In genomic region chr1:107679518-107679917, GRCh38 we compare ENCODE assay signal across 25 cellular contexts.
"Had no signal": no experiment of that assay in that cellular context is flagged by ENCODE, and none has a peak within 500 bp of the region (broad histone marks: within the 10 kb centered on the region; RNA-seq: fewer than 3 reads in every experiment).

No MANE protein-coding gene starts in this region.

- H3K36me3 ChIP-seq: esophagus muscularis mucosa, left ventricle myocardium inferior, ovary, sigmoid colon, upper lobe of left lung, vagina had no signal

- H3K4me1 ChIP-seq: left ventricle myocardium inferior, upper lobe of left lung had no signal

- DNase-seq: activated CD4-positive, alpha-beta T cell treated with anti-CD3 and anti-CD28 coated beads for 4 hours; activated CD4-positive, alpha-beta T cell treated with anti-CD3 and anti-CD28 coated beads, Interleukin-2, amount 50 U/mL, for 4 hours; activated naive CD4-positive, alpha-beta T cell; activated T-cell treated with anti-CD3 and anti-CD28 coated beads for 4 hours; activated T-cell treated with anti-CD3 and anti-CD28 coated beads, Interleukin-2, amount 50 U/mL, for 72 hours; anterior cingulate cortex; left ventricle myocardium inferior; mucosa of descending colon; ovary; sigmoid colon; small intestine; stimulated activated CD4-positive, alpha-beta T cell treated with anti-CD3 and anti-CD28 coated beads, Interleukin-4, amount 100 ng/mL, for 24 hours; upper lobe of left lung had no signal

- H3K36me3 Mint-ChIP-seq: stimulated activated effector memory CD8-positive, alpha-beta T cell treated with anti-CD3 and anti-CD28 coated beads, Interleukin-12 subunit alpha, Interleukin-12 subunit beta, amount 100 ng/mL, for 72 hours had no signal

- H3K27me3 ChIP-seq: esophagus muscularis mucosa, ovary, sigmoid colon, upper lobe of left lung, vagina had no signal

- H3K9me3 Mint-ChIP-seq: activated T-cell treated with anti-CD3 and anti-CD28 coated beads, Interleukin-2, amount 50 U/mL, for 72 hours; central memory CD8-positive, alpha-beta T cell; stimulated activated effector memory CD8-positive, alpha-beta T cell treated with anti-CD3 and anti-CD28 coated beads, Interleukin-12 subunit alpha, Interleukin-12 subunit beta, amount 100 ng/mL, for 72 hours had no signal

- H3K27me3 Mint-ChIP-seq: activated naive CD8-positive, alpha-beta T cell; central memory CD8-positive, alpha-beta T cell; dendritic cell treated with granulocyte-macrophage colony-stimulating factor and Interleukin-4, amounts not matched to agents 40 ng/mL and 50 ng/mL, for 4 days; progenitor cell of endocrine pancreas; stimulated activated naive CD8-positive, alpha-beta T cell treated with anti-CD3 and anti-CD28 coated beads, Interleukin-15, Interleukin-2, amounts not matched to agents 100 ng/mL and 50 ng/mL, for 24 hours had no signal

- H3K4me1 Mint-ChIP-seq: central memory CD8-positive, alpha-beta T cell; stimulated activated effector memory CD8-positive, alpha-beta T cell treated with anti-CD3 and anti-CD28 coated beads, Interleukin-12 subunit alpha, Interleukin-12 subunit beta, amount 100 ng/mL, for 72 hours had no signal

- H3K9me3 ChIP-seq: esophagus muscularis mucosa, mucosa of descending colon, ovary, upper lobe of left lung, vagina had no signal

- H3K4me3 Mint-ChIP-seq: activated naive CD8-positive, alpha-beta T cell; activated T-cell treated with anti-CD3 and anti-CD28 coated beads, Interleukin-2, amount 50 U/mL, for 72 hours; central memory CD8-positive, alpha-beta T cell; dendritic cell treated with granulocyte-macrophage colony-stimulating factor and Interleukin-4, amounts not matched to agents 40 ng/mL and 50 ng/mL, for 4 days; stimulated activated effector memory CD8-positive, alpha-beta T cell treated with anti-CD3 and anti-CD28 coated beads, Interleukin-12 subunit alpha, Interleukin-12 subunit beta, amount 100 ng/mL, for 72 hours; stimulated activated naive CD8-positive, alpha-beta T cell treated with anti-CD3 and anti-CD28 coated beads, Interleukin-15, Interleukin-2, amounts not matched to agents 100 ng/mL and 50 ng/mL, for 24 hours had no signal

- H3K4me3 ChIP-seq: esophagus muscularis mucosa, left ventricle myocardium inferior, lung, mucosa of descending colon, ovary, sigmoid colon, upper lobe of left lung, vagina had no signal

- H3K27ac Mint-ChIP-seq: activated naive CD8-positive, alpha-beta T cell; activated T-cell treated with anti-CD3 and anti-CD28 coated beads, Interleukin-2, amount 50 U/mL, for 72 hours; dendritic cell treated with granulocyte-macrophage colony-stimulating factor and Interleukin-4, amounts not matched to agents 40 ng/mL and 50 ng/mL, for 4 days; progenitor cell of endocrine pancreas; stimulated activated effector memory CD8-positive, alpha-beta T cell treated with anti-CD3 and anti-CD28 coated beads, Interleukin-12 subunit alpha, Interleukin-12 subunit beta, amount 100 ng/mL, for 72 hours; stimulated activated naive CD8-positive, alpha-beta T cell treated with anti-CD3 and anti-CD28 coated beads, Interleukin-15, Interleukin-2, amounts not matched to agents 100 ng/mL and 50 ng/mL, for 24 hours had no signal

- FAIRE-seq: bronchial epithelial cell, frontal cortex, islet of Langerhans, small intestine had no signal

- H3K27ac ChIP-seq: esophagus muscularis mucosa, left ventricle myocardium inferior, ovary, upper lobe of left lung, vagina had no signal

- ATAC-seq: activated T-cell treated with anti-CD3 and anti-CD28 coated beads, Interleukin-2, amount 50 U/mL, for 72 hours; mucosa of descending colon; stimulated activated effector memory CD8-positive, alpha-beta T cell treated with anti-CD3 and anti-CD28 coated beads, Interleukin-12 subunit alpha, Interleukin-12 subunit beta, amount 100 ng/mL, for 72 hours had no signal
